Comparison of ENCODE assay signal across 19 cellular contexts in genomic region chr12:39887824-39888223, GRCh38.
DNase-seq lines count a peak whose midpoint lies in the region; TF ChIP-seq lines count a peak whose summit lies in the region.
"Had no signal": no experiment of that assay in that cellular context is flagged by ENCODE, and none has a peak within 500 bp of the region (broad histone marks: within the 10 kb centered on the region; RNA-seq: fewer than 3 reads in every experiment).

No MANE protein-coding gene starts in this region.

- H3K4me3 ChIP-seq in neural cell (ENCODE audit: low read length): no peak overlapping the region
- H3K4me3 ChIP-seq: A549; BLaER1 treated with 17β-estradiol and CSF1 and Interleukin-3, amounts not matched to agents 10 nM and 100 nM had no signal

- POLR2A ChIA-PET in activated CD4-positive, alpha-beta memory T cell treated with anti-CD3 and anti-CD28 coated beads, Interleukin-2, amount 10 ng/mL, durations not matched to agents 7 days and 5 days (lab: Charles Lee): no interaction called here

- H3K79me2 ChIP-seq in neural cell (replicated peaks; ENCODE audit: insufficient read depth, low read length): no peaks in the 10 kb centered on the region

- H3K36me3 Mint-ChIP-seq in activated CD4-positive, alpha-beta memory T cell treated with anti-CD3 and anti-CD28 coated beads, Interleukin-2, amount 10 ng/mL, durations not matched to agents 7 days and 5 days (ENCODE audit: low read depth): no peaks in the 10 kb centered on the region
- H3K36me3 Mint-ChIP-seq: CD8-positive, alpha-beta T cell had no signal

- no peaks in the 10 kb centered on the region for H3K27me3 ChIP-seq in neural cell (ENCODE audit: insufficient read depth, low read depth, low read length)
- H3K27me3 ChIP-seq: BLaER1 treated with 17β-estradiol and CSF1 and Interleukin-3, amounts not matched to agents 10 nM and 100 nM had no signal

- H3K9ac ChIP-seq in neural cell (ENCODE audit: low read length): no peak overlapping the region
- H3K9ac ChIP-seq: BLaER1 treated with 17β-estradiol and CSF1 and Interleukin-3, amounts not matched to agents 10 nM and 100 nM had no signal

- H3K9me3 ChIP-seq in neural cell (ENCODE audit: low read length): no peaks in the 10 kb centered on the region
- H3K9me3 ChIP-seq: A549; BLaER1 treated with 17β-estradiol and CSF1 and Interleukin-3, amounts not matched to agents 10 nM and 100 nM had no signal

- no peak for TF ChIP-seq EP300 in neural cell (conservative IDR thresholded peaks at IDR 0.05; ENCODE audit: poor library complexity, severe bottlenecking)

- no peaks in the 10 kb centered on the region for H3K36me3 ChIP-seq in neural cell (ENCODE audit: insufficient read depth, low read length)
- H3K36me3 ChIP-seq: BLaER1 treated with 17β-estradiol and CSF1 and Interleukin-3, amounts not matched to agents 10 nM and 100 nM had no signal

- no peaks in the 10 kb centered on the region for H3K9me2 ChIP-seq in neural cell (ENCODE audit: insufficient read depth, low read length)

- no peak overlapping the region for H3K27ac Mint-ChIP-seq in activated CD4-positive, alpha-beta memory T cell treated with anti-CD3 and anti-CD28 coated beads, Interleukin-2, amount 10 ng/mL, durations not matched to agents 7 days and 5 days
- H3K27ac Mint-ChIP-seq: CD4-positive, alpha-beta T cell; CD8-positive, alpha-beta T cell had no signal

- H3K4me3 Mint-ChIP-seq in activated CD4-positive, alpha-beta memory T cell treated with anti-CD3 and anti-CD28 coated beads, Interleukin-2, amount 10 ng/mL, durations not matched to agents 7 days and 5 days: no peak overlapping the region
- H3K4me3 Mint-ChIP-seq: CD4-positive, alpha-beta T cell; CD8-positive, alpha-beta T cell had no signal

- H3F3A ChIP-seq in neural cell (ENCODE audit: insufficient read depth, low read length, poor library complexity, severe bottlenecking): no peaks in the 10 kb centered on the region

- no peaks in the 10 kb centered on the region for H3K27me3 Mint-ChIP-seq in activated CD4-positive, alpha-beta memory T cell treated with anti-CD3 and anti-CD28 coated beads, Interleukin-2, amount 10 ng/mL, durations not matched to agents 7 days and 5 days
- H3K27me3 Mint-ChIP-seq: CD4-positive, alpha-beta T cell had no signal

- CTCF ChIA-PET in activated CD4-positive, alpha-beta memory T cell treated with anti-CD3 and anti-CD28 coated beads, Interleukin-2, amount 10 ng/mL, durations not matched to agents 7 days and 5 days (lab: Charles Lee): no interaction called here

- no peak for TF ChIP-seq CTCF in neural cell (IDR thresholded peaks at IDR 0.05; ENCODE audit: poor library complexity, severe bottlenecking)

- no peak overlapping the region for H3K4me2 ChIP-seq in neural cell (ENCODE audit: low read length)
- H3K4me2 ChIP-seq: A549; BLaER1 treated with 17β-estradiol and CSF1 and Interleukin-3, amounts not matched to agents 10 nM and 100 nM had no signal

- H2AFZ ChIP-seq in neural cell (ENCODE audit: low read depth, low read length): no peak overlapping the region

- DNase-seq in DMS 273 (lab: John Stamatoyannopoulos, UW; ENCODE audit: unreplicated experiment) (peak; percentile 62), DMS 273 treated with DMSO at 0.1 percent for 48 hours (lab: John Stamatoyannopoulos, UW) (no peak), NCI-H82 (lab: John Stamatoyannopoulos, UW) (peak; percentile 35), NCI-H82 treated with DMSO at 0.1 percent for 48 hours (lab: John Stamatoyannopoulos, UW; ENCODE audit: unreplicated experiment) (no peak), SK-N-DZ (ENCODE audit: low spot score) (peak; percentile 78), hypothalamus (lab: John Stamatoyannopoulos, UW) (no peak)
- DNase-seq in activated CD4-positive, alpha-beta memory T cell treated with anti-CD3 and anti-CD28 coated beads, Interleukin-2, amount 10 ng/mL, durations not matched to agents 7 days and 5 days: no peak
- DNase-seq: AML-193; Caco-2; Calu3; CD4-positive, alpha-beta T cell; CD8-positive, alpha-beta T cell; DMS79 treated with DMSO at 0.1 percent for 48 hours; GF-D8 had no signal

- no peaks in the 10 kb centered on the region for H3K4me1 Mint-ChIP-seq in activated CD4-positive, alpha-beta memory T cell treated with anti-CD3 and anti-CD28 coated beads, Interleukin-2, amount 10 ng/mL, durations not matched to agents 7 days and 5 days

- H3K9me3 Mint-ChIP-seq in activated CD4-positive, alpha-beta memory T cell treated with anti-CD3 and anti-CD28 coated beads, Interleukin-2, amount 10 ng/mL, durations not matched to agents 7 days and 5 days: no peaks in the 10 kb centered on the region
- H3K9me3 Mint-ChIP-seq: CD4-positive, alpha-beta T cell; CD8-positive, alpha-beta T cell had no signal

- H3K27ac ChIP-seq in neural cell (ENCODE audit: low read length): no peak overlapping the region
- H3K27ac ChIP-seq: 22Rv1; A549; BLaER1 treated with 17β-estradiol and CSF1 and Interleukin-3, amounts not matched to agents 10 nM and 100 nM; C4-2B had no signal

- no peak for TF ChIP-seq RAD21 in neural cell (conservative IDR thresholded peaks at IDR 0.05)

- H4K20me1 ChIP-seq in neural cell (ENCODE audit: insufficient read depth): no peaks in the 10 kb centered on the region
- H4K20me1 ChIP-seq: BLaER1 treated with 17β-estradiol and CSF1 and Interleukin-3, amounts not matched to agents 10 nM and 100 nM had no signal

TF ChIP-seq in neural cell, 6 proteins besides CTCF, POLR2A, EP300 and RAD21:
- TF ChIP-seq REST (IDR thresholded peaks at IDR 0.05; ENCODE audit: borderline replicate concordance) (peak; percentile 14), MXI1 (conservative IDR thresholded peaks at IDR 0.05; ENCODE audit: poor library complexity, severe bottlenecking) (no peak), SMC3 (conservative IDR thresholded peaks at IDR 0.05; ENCODE audit: poor library complexity) (no peak), TAF1 (IDR thresholded peaks at IDR 0.05; ENCODE audit: low read depth) (no peak), POLR2AphosphoS5 (IDR thresholded peaks at IDR 0.05) (peak; percentile 21), EZH2 (IDR thresholded peaks at IDR 0.05; ENCODE audit: borderline replicate concordance, insufficient read depth, low read length, poor library complexity, severe bottlenecking) (no peak)

Comparison
In these comparisons a context has a peak if more than half of its experiments do, and no peak if none do; other contexts are left out.
1. DNase-seq: peak in DMS 273 (single experiment), NCI-H82 (single experiment) and SK-N-DZ (single experiment); none in DMS 273 treated with DMSO at 0.1 percent for 48 hours (single experiment), NCI-H82 treated with DMSO at 0.1 percent for 48 hours (single experiment), hypothalamus (0 of 51) and activated CD4-positive, alpha-beta memory T cell treated with anti-CD3 and anti-CD28 coated beads, Interleukin-2, amount 10 ng/mL, durations not matched to agents 7 days and 5 days (single experiment).